ENCODE assay signal across 20 cellular contexts in the genomic region with DNA sequence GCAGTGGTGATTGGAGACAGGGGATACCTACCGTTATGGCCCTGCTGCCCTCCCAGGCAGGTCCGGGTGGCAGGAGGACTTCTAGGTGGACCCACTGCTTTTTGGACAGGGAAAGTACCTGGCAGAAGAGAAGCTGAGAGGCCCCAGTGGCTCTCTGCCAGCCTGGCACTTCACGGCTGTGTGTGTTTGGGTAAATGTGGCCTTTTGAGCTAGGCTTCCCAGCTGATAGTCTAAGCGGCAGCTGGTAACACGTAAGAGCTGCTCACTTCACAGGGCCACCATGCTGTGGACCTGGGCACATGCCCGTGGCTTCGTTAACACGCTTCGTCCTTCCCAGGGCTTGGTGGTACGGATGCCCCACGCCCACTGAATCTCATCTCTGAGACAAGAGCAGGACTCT.
DNase-seq lines count a peak whose midpoint lies in the region; ATAC-seq and FAIRE-seq lines count a peak whose summit lies in the region.
"Had no signal": no experiment of that assay in that cellular context is flagged by ENCODE, and none has a peak within 500 bp of the region (broad histone marks: within the 10 kb centered on the region; RNA-seq: fewer than 3 reads in every experiment).

No MANE protein-coding gene starts in this region.

- no peaks in the 10 kb centered on the region for H3K27me3 Mint-ChIP-seq in stimulated activated memory B cell treated with anti-CD40 and anti-IgM and Interleukin-4, amounts not matched to agents 10 μg/mL and 1 μg/mL and 100 μg/mL, for 72 hours
- no peaks in the 10 kb centered on the region for H3K27me3 Mint-ChIP-seq in activated naive CD4-positive, alpha-beta T cell treated with anti-CD3 and anti-CD28 coated beads, Interleukin-2, amount 10 ng/mL, durations not matched to agents 7 days and 5 days
- H3K27me3 Mint-ChIP-seq in activated T-cell treated with anti-CD3 and anti-CD28 coated beads, Interleukin-2, amount 50 U/mL, for 24 hours = no peaks in the 10 kb centered on the region

- ATAC-seq in stimulated activated memory B cell treated with anti-CD40 and anti-IgM and Interleukin-4, amounts not matched to agents 10 μg/mL and 1 μg/mL and 100 μg/mL, for 72 hours = no peak
- ATAC-seq: CD8-positive, alpha-beta T cell; K562; SK-N-SH treated with all-trans-retinoic acid at 6 μM for 48 hours had no signal

- H3K9me3 Mint-ChIP-seq in stimulated activated memory B cell treated with anti-CD40 and anti-IgM and Interleukin-4, amounts not matched to agents 10 μg/mL and 1 μg/mL and 100 μg/mL, for 72 hours = no peaks in the 10 kb centered on the region
- H3K9me3 Mint-ChIP-seq in activated naive CD4-positive, alpha-beta T cell treated with anti-CD3 and anti-CD28 coated beads, Interleukin-2, amount 10 ng/mL, durations not matched to agents 7 days and 5 days = no peaks in the 10 kb centered on the region
- no peaks in the 10 kb centered on the region for H3K9me3 Mint-ChIP-seq in activated T-cell treated with anti-CD3 and anti-CD28 coated beads, Interleukin-2, amount 50 U/mL, for 24 hours
- H3K9me3 Mint-ChIP-seq: CD8-positive, alpha-beta T cell; HFFc6 had no signal

- DNase-seq in G401 (ENCODE audit: low spot score) (peak; percentile 58), NCI-H2029 (lab: John Stamatoyannopoulos, UW) (peak; percentile 27), cerebellar nuclear complex (lab: John Stamatoyannopoulos, UW) (peak; percentile 3 to 14), RCC 7860 (ENCODE audit: low spot score) (no peak)
- DNase-seq in activated naive CD4-positive, alpha-beta T cell treated with anti-CD3 and anti-CD28 coated beads, Interleukin-2, amount 10 ng/mL, durations not matched to agents 7 days and 5 days = no peak
- DNase-seq in activated T-cell treated with anti-CD3 and anti-CD28 coated beads, Interleukin-2, amount 50 U/mL, for 24 hours = no peak
- DNase-seq: ACHN, BE2C, DND-41, GF-D8, GOT3, HFFc6, NCI-H1048, NCI-H1694 treated with DMSO at 0.1 percent for 48 hours, NCI-H524 treated with DMSO at 0.1 percent for 48 hours, PC-9 had no signal

- peak overlapping the region; percentile 59 for H3K27ac Mint-ChIP-seq in stimulated activated memory B cell treated with anti-CD40 and anti-IgM and Interleukin-4, amounts not matched to agents 10 μg/mL and 1 μg/mL and 100 μg/mL, for 72 hours
- H3K27ac Mint-ChIP-seq in activated naive CD4-positive, alpha-beta T cell treated with anti-CD3 and anti-CD28 coated beads, Interleukin-2, amount 10 ng/mL, durations not matched to agents 7 days and 5 days = no peak overlapping the region
- no peak overlapping the region for H3K27ac Mint-ChIP-seq in activated T-cell treated with anti-CD3 and anti-CD28 coated beads, Interleukin-2, amount 50 U/mL, for 24 hours
- H3K27ac Mint-ChIP-seq: CD8-positive, alpha-beta T cell; HFFc6 had no signal

- H3K36me3 Mint-ChIP-seq in stimulated activated memory B cell treated with anti-CD40 and anti-IgM and Interleukin-4, amounts not matched to agents 10 μg/mL and 1 μg/mL and 100 μg/mL, for 72 hours = peaks cover 47% of the 10 kb centered on the region
- H3K36me3 Mint-ChIP-seq in activated naive CD4-positive, alpha-beta T cell treated with anti-CD3 and anti-CD28 coated beads, Interleukin-2, amount 10 ng/mL, durations not matched to agents 7 days and 5 days = peaks cover 6% of the 10 kb centered on the region
- H3K36me3 Mint-ChIP-seq in activated T-cell treated with anti-CD3 and anti-CD28 coated beads, Interleukin-2, amount 50 U/mL, for 24 hours (ENCODE audit: low read depth) = peaks cover 4% of the 10 kb centered on the region

- in situ Hi-C loops in G401 (cut with HindIII; ENCODE audit: low sequenced_read_pairs) = no loop called here

- no peak for FAIRE-seq in RCC 7860 (lab: Jason Lieb, UNC)
- FAIRE-seq: K562 had no signal

- CTCF ChIA-PET in activated naive CD4-positive, alpha-beta T cell treated with anti-CD3 and anti-CD28 coated beads, Interleukin-2, amount 10 ng/mL, durations not matched to agents 7 days and 5 days (lab: Charles Lee) = no interaction called here

- no peak overlapping the region for H3K4me3 Mint-ChIP-seq in stimulated activated memory B cell treated with anti-CD40 and anti-IgM and Interleukin-4, amounts not matched to agents 10 μg/mL and 1 μg/mL and 100 μg/mL, for 72 hours
- no peak overlapping the region for H3K4me3 Mint-ChIP-seq in activated naive CD4-positive, alpha-beta T cell treated with anti-CD3 and anti-CD28 coated beads, Interleukin-2, amount 10 ng/mL, durations not matched to agents 7 days and 5 days
- no peak overlapping the region for H3K4me3 Mint-ChIP-seq in activated T-cell treated with anti-CD3 and anti-CD28 coated beads, Interleukin-2, amount 50 U/mL, for 24 hours
- H3K4me3 Mint-ChIP-seq: CD8-positive, alpha-beta T cell; HFFc6 had no signal

- H3K4me1 Mint-ChIP-seq in stimulated activated memory B cell treated with anti-CD40 and anti-IgM and Interleukin-4, amounts not matched to agents 10 μg/mL and 1 μg/mL and 100 μg/mL, for 72 hours = peaks cover 58% of the 10 kb centered on the region
- H3K4me1 Mint-ChIP-seq in activated naive CD4-positive, alpha-beta T cell treated with anti-CD3 and anti-CD28 coated beads, Interleukin-2, amount 10 ng/mL, durations not matched to agents 7 days and 5 days = no peaks in the 10 kb centered on the region
- H3K4me1 Mint-ChIP-seq in activated T-cell treated with anti-CD3 and anti-CD28 coated beads, Interleukin-2, amount 50 U/mL, for 24 hours (ENCODE audit: low read depth) = no peaks in the 10 kb centered on the region

Comparison
In these comparisons a context has a peak if more than half of its experiments do, and no peak if none do; other contexts are left out.
1. DNase-seq: peak in G401 (single experiment), NCI-H2029 (single experiment) and cerebellar nuclear complex (2 of 2); none in RCC 7860 (single experiment), activated naive CD4-positive, alpha-beta T cell treated with anti-CD3 and anti-CD28 coated beads, Interleukin-2, amount 10 ng/mL, durations not matched to agents 7 days and 5 days (single experiment) and activated T-cell treated with anti-CD3 and anti-CD28 coated beads, Interleukin-2, amount 50 U/mL, for 24 hours (single experiment).